In genomic region chr22:50783033-50783880, GRCh38 we compare ENCODE assay signal across 8 cellular contexts. TPM values are rescaled to one million over a fixed set of nuclear protein-coding genes. Genes with fewer than 3 reads are reported as not detected.
DNase-seq lines count a peak whose midpoint lies in the region; ATAC-seq, FAIRE-seq and TF ChIP-seq lines count a peak whose summit lies in the region.
"Not testable (repeated sequence)": the region's sequence is repeated elsewhere in the genome, so short reads cannot be mapped to it uniquely, and the experiment has no call there.

Gene RABL2B (minus strand): TSS chr22:50783636. CDS start chr22:50782294, 1,342 bp downstream.

- H3K4me3 ChIP-seq in GM12865 (ENCODE audit: low read depth, low read length) (peak within 1 kb of the TSS; percentile 58), cardiac muscle cell (peak within 1 kb of the TSS; percentile 44), pancreas (peak within 1 kb of the TSS; percentile 37 to 58 (median 41)), thoracic aorta (peak within 1 kb of the TSS; percentile 74)

- intact Hi-C loops in pancreas (cut with DNase I) = not testable (repeated sequence)

- not testable (repeated sequence) for TF ChIP-seq CTCF in GM12865 (IDR thresholded peaks at IDR 0.05; ENCODE audit: insufficient read depth, low read depth, low read length, missing control alignments); cardiac muscle cell (IDR thresholded peaks at IDR 0.05; ENCODE audit: low read depth, low read length); pancreas (IDR thresholded peaks at IDR 0.05); thoracic aorta (IDR thresholded peaks at IDR 0.05)

- WGBS in pancreas, 2 donors = 0% methylated on average over 34 to 61 of the region's 77 CpGs

- not testable (repeated sequence) for H3K9me3 ChIP-seq in cardiac muscle cell (ENCODE audit: low read depth); pancreas; thoracic aorta

- not testable (repeated sequence) for H3K4me1 ChIP-seq in cardiac muscle cell (ENCODE audit: low read depth); pancreas
- peaks cover 0 to 14% of the 10 kb centered on the region in 2 donors for H3K4me1 ChIP-seq in thoracic aorta (ENCODE audit: control insufficient read depth in 1 of 2, low read depth in 2 of 2)

- ATAC-seq in HG02642 (IDR thresholded peaks at IDR 0.05; ENCODE audit: poor library complexity, unreplicated experiment) = peak; percentile 96
- peak; percentile 97 to 99 (median 98) for ATAC-seq in pancreas
- ATAC-seq in thoracic aorta (ENCODE audit: insufficient number of reproducible peaks, low FRiP score, low read depth) = peak; percentile 95

- H3K36me3 ChIP-seq in cardiac muscle cell, pancreas, thoracic aorta: not testable (repeated sequence)

- not testable (repeated sequence) for FAIRE-seq in pancreas (lab: Jason Lieb, UNC)

- peak; percentile 94 for DNase-seq in GM12865 (ENCODE audit: low read depth)
- peak; percentile 56 for DNase-seq in NCI-H1105 (lab: John Stamatoyannopoulos, UW)
- peak; percentile 80 for DNase-seq in SW480 (ENCODE audit: low spot score)
- DNase-seq in activated naive CD8-positive, alpha-beta T cell treated with anti-CD3 and anti-CD28 coated beads, Interleukin-2, amount 50 U/mL, for 16 hours (ENCODE audit: low read depth, low spot score) = peak; percentile 73
- DNase-seq in cardiac muscle cell (ENCODE audit: low read depth in 1 of 2, low spot score in 1 of 2) = peak; percentile 90 to 91
- peak; percentile 84 to 97 (median 89) for DNase-seq in pancreas
- DNase-seq in thoracic aorta (ENCODE audit: low spot score) = peak; percentile 21

- not testable (repeated sequence) for H3K27me3 ChIP-seq in cardiac muscle cell; pancreas; thoracic aorta (replicated peaks; ENCODE audit: insufficient read depth)

- not testable (repeated sequence) for H3K27ac ChIP-seq in cardiac muscle cell, pancreas, thoracic aorta

RNA-seq across cellular contexts. Expression of gene RABL2B, which starts in this region (rescaled TPM):
- total RNA-seq in cardiac muscle cell = 13.0 and 16.8 TPM in 2 replicates
- 33.0 and 37.0 TPM in 2 replicates for polyA plus RNA-seq in cardiac muscle cell
- 10 to 100 TPM in 5 of 6 donors, 1 to 10 TPM in 1; 7.9 to 24.8 (median 13.3) TPM for total RNA-seq in pancreas
- 10 to 100 TPM; 20.2 to 22.1 TPM for polyA plus RNA-seq in pancreas
- 10 to 100 TPM; 14.7 to 19.9 TPM for total RNA-seq in thoracic aorta

Comparison
In these comparisons a context has a peak if more than half of its experiments do, and no peak if none do; other contexts are left out.
1. DNase-seq: peak in every context shown above with its lines; median percentile 94 in GM12865; 90 in cardiac muscle cell; 89 in pancreas; 80 in SW480; 73 in activated naive CD8-positive, alpha-beta T cell treated with anti-CD3 and anti-CD28 coated beads, Interleukin-2, amount 50 U/mL, for 16 hours; 56 in NCI-H1105; 21 in thoracic aorta.